Comparison of ENCODE assay signal across 8 cellular contexts in genomic region chr15:94230886-94231727, GRCh38. TPM values are rescaled to one million over a fixed set of nuclear protein-coding genes. Genes with fewer than 3 reads are reported as not detected.
DNase-seq lines count a peak whose midpoint lies in the region; ATAC-seq, FAIRE-seq and TF ChIP-seq lines count a peak whose summit lies in the region.

TSS of gene MCTP2 (plus strand) at chr15:94231561. CDS start at chr15:94298266, 66,705 bp downstream.

- DNase-seq in AML-193 (lab: John Stamatoyannopoulos, UW), result peak; percentile 94 to 95
- peak; percentile 64 for DNase-seq in OCI-M2 (lab: John Stamatoyannopoulos, UW; ENCODE audit: unreplicated experiment)
- DNase-seq in activated T-helper 1 cell treated with Interleukin-2 at 50 U/mL for 16 hours (ENCODE audit: low read depth), result peak; percentile 73
- DNase-seq in foreskin melanocyte, result peak; percentile 30
- DNase-seq in pancreas, result peak; percentile 88 to 96 (median 90)
- peak; percentile 96 for DNase-seq in upper lobe of right lung

- H3K36me3 ChIP-seq in pancreas, result no peaks in the 10 kb centered on the region
- no peaks in the 10 kb centered on the region for H3K36me3 ChIP-seq in upper lobe of right lung

- H3K27ac ChIP-seq in pancreas (peak within 1 kb of the TSS; percentile 85 to 94 (median 89)), upper lobe of right lung (peak within 1 kb of the TSS; percentile 84)

- FAIRE-seq in pancreas (lab: Jason Lieb, UNC), result no peak

- H3K4me1 ChIP-seq in pancreas (peaks cover 11 to 16% (median 15%) of the 10 kb centered on the region in 3 donors), upper lobe of right lung (peaks cover 23% of the 10 kb centered on the region)

- no peak for TF ChIP-seq CTCF in pancreas (IDR thresholded peaks at IDR 0.05)
- TF ChIP-seq CTCF in upper lobe of right lung (IDR thresholded peaks at IDR 0.05), result no peak

- H3K9me3 ChIP-seq in pancreas (no peaks in the 10 kb centered on the region), upper lobe of right lung (no peaks in the 10 kb centered on the region)

- peak; percentile 80 for ATAC-seq in GM19324 (IDR thresholded peaks at IDR 0.05; ENCODE audit: low FRiP score, unreplicated experiment)
- ATAC-seq in HG03460 (IDR thresholded peaks at IDR 0.05; ENCODE audit: unreplicated experiment), result peak; percentile 65
- ATAC-seq in pancreas, result peak; percentile 93 to 96 (median 96)
- peak; percentile 97 for ATAC-seq in upper lobe of right lung

- H3K4me3 ChIP-seq in pancreas, result peak within 1 kb of the TSS; percentile 71 to 84 (median 82)
- H3K4me3 ChIP-seq in upper lobe of right lung, result peak within 1 kb of the TSS; percentile 68

- intact Hi-C loops in pancreas (cut with DNase I) (loop anchor here in 1 of 3 donors (10.0 kb wide), 1 partner anchor 54 kb away; no protein-coding TSS in a partner anchor), upper lobe of right lung (cut with DNase I) (no loop called here)

- WGBS in pancreas, 2 donors, result 0% methylated on average over 63 to 66 of the region's 66 CpGs

- H3K27me3 ChIP-seq in pancreas (no peaks in the 10 kb centered on the region), upper lobe of right lung (no peaks in the 10 kb centered on the region)

RNA-seq across cellular contexts. Expression of gene MCTP2, which starts in this region (rescaled TPM):
- 10 to 100 TPM; 13.0 to 21.4 (median 15.0) TPM for total RNA-seq in pancreas
- 1 to 10 TPM; 3.7 to 5.6 TPM for polyA plus RNA-seq in pancreas
- total RNA-seq in upper lobe of right lung, result 35.3 TPM

Comparison
In these comparisons a context has a peak if more than half of its experiments do, and no peak if none do; other contexts are left out.
1. Peak in every context shown above with its lines: DNase-seq, ATAC-seq, H3K4me3 ChIP-seq and H3K27ac ChIP-seq.
2. DNase-seq: peak in every context shown above with its lines; median percentile 96 in upper lobe of right lung; 94 in AML-193; 90 in pancreas; 73 in activated T-helper 1 cell treated with Interleukin-2 at 50 U/mL for 16 hours; 64 in OCI-M2; 30 in foreskin melanocyte.